In the genomic region with DNA sequence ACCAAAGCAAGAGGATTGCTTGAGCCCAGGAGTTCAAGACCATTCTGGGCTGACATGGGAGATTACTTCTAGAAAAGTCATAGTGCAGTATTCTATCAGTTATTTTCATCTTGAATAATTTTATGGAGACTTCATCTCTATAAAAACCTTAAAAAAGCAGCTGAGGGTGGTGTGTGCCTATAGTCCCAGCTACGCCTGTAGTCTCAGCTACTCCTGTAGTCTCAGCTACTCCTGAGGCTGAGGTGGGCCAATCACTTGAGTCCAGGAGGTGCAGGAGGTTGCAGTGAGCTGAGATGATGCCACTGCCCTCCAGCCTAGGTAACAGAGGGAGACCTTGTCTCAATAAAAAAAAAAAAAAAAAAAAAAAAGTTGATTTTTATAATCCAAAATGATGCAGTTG, we compare ENCODE assay signal across 25 cellular contexts. TPM values are rescaled to one million over a fixed set of nuclear protein-coding genes. Genes with fewer than 3 reads are reported as not detected.
DNase-seq lines count a peak whose midpoint lies in the region; FAIRE-seq and TF ChIP-seq lines count a peak whose summit lies in the region.
"Had no signal": no experiment of that assay in that cellular context is flagged by ENCODE, and none has a peak within 500 bp of the region (broad histone marks: within the 10 kb centered on the region; RNA-seq: fewer than 3 reads in every experiment).

No MANE protein-coding gene starts in this region.

- no peaks in the 10 kb centered on the region for H3K9me3 Mint-ChIP-seq in HFFc6
- no peaks in the 10 kb centered on the region for H3K9me3 Mint-ChIP-seq in activated naive CD4-positive, alpha-beta T cell treated with anti-CD3 and anti-CD28 coated beads, Interleukin-2, amount 10 ng/mL, durations not matched to agents 7 days and 5 days
- H3K9me3 Mint-ChIP-seq: CD14-positive monocyte; CD4-positive, alpha-beta T cell; CD8-positive, alpha-beta memory T cell had no signal

- 94 to 100% (median 99%) methylated on average over 1 of the region's 1 CpG for WGBS in adrenal gland, 4 donors

- no peak overlapping the region for H3K4me3 Mint-ChIP-seq in HFFc6
- H3K4me3 Mint-ChIP-seq in activated naive CD4-positive, alpha-beta T cell treated with anti-CD3 and anti-CD28 coated beads, Interleukin-2, amount 10 ng/mL, durations not matched to agents 7 days and 5 days, result no peak overlapping the region
- H3K4me3 Mint-ChIP-seq: CD14-positive monocyte; CD4-positive, alpha-beta T cell; CD8-positive, alpha-beta memory T cell had no signal

- intact Hi-C loops in adrenal gland (cut with DNase I), result no loop called here

- H3K4me1 ChIP-seq in adrenal gland (replicated peaks in 1 of 2), result peaks cover 15 to 48% of the 10 kb centered on the region in 2 donors
- H3K4me1 ChIP-seq: BE2C had no signal

- H3K27me3 ChIP-seq in adrenal gland, result no peaks in the 10 kb centered on the region
- H3K27me3 ChIP-seq: BE2C; BLaER1 treated with 17β-estradiol and CSF1 and Interleukin-3, amounts not matched to agents 10 nM and 100 nM had no signal

- H3K36me3 Mint-ChIP-seq in HFFc6 (ENCODE audit: low read depth), result peaks cover 19% of the 10 kb centered on the region
- H3K36me3 Mint-ChIP-seq in activated naive CD4-positive, alpha-beta T cell treated with anti-CD3 and anti-CD28 coated beads, Interleukin-2, amount 10 ng/mL, durations not matched to agents 7 days and 5 days, result no peaks in the 10 kb centered on the region

- no peak for TF ChIP-seq CTCF in HFFc6 (IDR thresholded peaks at IDR 0.05)
- TF ChIP-seq CTCF in adrenal gland (IDR thresholded peaks at IDR 0.05), result no peak

- H3K27me3 Mint-ChIP-seq in HFFc6 (ENCODE audit: insufficient read depth), result no peaks in the 10 kb centered on the region; the same call in 1 of the 2 replicates
- H3K27me3 Mint-ChIP-seq in activated naive CD4-positive, alpha-beta T cell treated with anti-CD3 and anti-CD28 coated beads, Interleukin-2, amount 10 ng/mL, durations not matched to agents 7 days and 5 days, result no peaks in the 10 kb centered on the region
- H3K27me3 Mint-ChIP-seq: CD4-positive, alpha-beta T cell; CD8-positive, alpha-beta memory T cell had no signal

- no peaks in the 10 kb centered on the region for H3K36me3 ChIP-seq in adrenal gland (replicated peaks in 1 of 2)
- H3K36me3 ChIP-seq: BE2C had no signal

- peaks cover 67% of the 10 kb centered on the region for H3K4me1 Mint-ChIP-seq in HFFc6 (ENCODE audit: low read depth)
- no peaks in the 10 kb centered on the region for H3K4me1 Mint-ChIP-seq in activated naive CD4-positive, alpha-beta T cell treated with anti-CD3 and anti-CD28 coated beads, Interleukin-2, amount 10 ng/mL, durations not matched to agents 7 days and 5 days

- DNase-seq in HFFc6 (no peak), adrenal gland (no peak), epithelial cell of prostate (ENCODE audit: low read depth, low spot score) (no peak), occipital lobe (lab: John Stamatoyannopoulos, UW) (no peak), RCC 7860 (ENCODE audit: low spot score) (no peak)
- DNase-seq in activated naive CD4-positive, alpha-beta T cell treated with anti-CD3 and anti-CD28 coated beads, Interleukin-2, amount 10 ng/mL, durations not matched to agents 7 days and 5 days, result no peak
- DNase-seq: 8988T; ACHN; AML-193; BE2C; CD4-positive, alpha-beta T cell; CD8-positive, alpha-beta memory T cell; DMS 273 treated with DMSO at 0.1 percent for 48 hours; DMS79; EL; GDM1; H7; HCEC 1CT had no signal

- H3K27ac ChIP-seq in adrenal gland (peak overlapping the region in 3 of 5 donors; percentile 9 to 62 (median 62)), epithelial cell of prostate (peak overlapping the region; percentile 6)
- H3K27ac ChIP-seq: A549; BLaER1 treated with 17β-estradiol and CSF1 and Interleukin-3, amounts not matched to agents 10 nM and 100 nM had no signal

- TF ChIP-seq POLR2A in adrenal gland (IDR thresholded peaks at IDR 0.05), result no peak

- H3K9me3 ChIP-seq in adrenal gland (replicated peaks in 1 of 3), result no peaks in the 10 kb centered on the region
- H3K9me3 ChIP-seq: A549; BE2C; BLaER1 treated with 17β-estradiol and CSF1 and Interleukin-3, amounts not matched to agents 10 nM and 100 nM had no signal

- no peak overlapping the region for H3K4me3 ChIP-seq in adrenal gland
- H3K4me3 ChIP-seq: A549; BLaER1 treated with 17β-estradiol and CSF1 and Interleukin-3, amounts not matched to agents 10 nM and 100 nM; GM12878 had no signal

- CTCF ChIA-PET in activated naive CD4-positive, alpha-beta T cell treated with anti-CD3 and anti-CD28 coated beads, Interleukin-2, amount 10 ng/mL, durations not matched to agents 7 days and 5 days (lab: Charles Lee), result no interaction called here

- peak overlapping the region; percentile 49; the same call in 1 of the 2 replicates for H3K27ac Mint-ChIP-seq in HFFc6
- H3K27ac Mint-ChIP-seq in activated naive CD4-positive, alpha-beta T cell treated with anti-CD3 and anti-CD28 coated beads, Interleukin-2, amount 10 ng/mL, durations not matched to agents 7 days and 5 days, result no peak overlapping the region
- H3K27ac Mint-ChIP-seq: CD14-positive monocyte; CD4-positive, alpha-beta T cell had no signal

- FAIRE-seq in RCC 7860 (lab: Jason Lieb, UNC), result no peak
- FAIRE-seq: A549, D721Med, GM12878, GM18507, H1 had no signal

RNA-seq across cellular contexts. Expression of a gene that starts 22.1 kb away (rescaled TPM):
- total RNA-seq in HFFc6 (2021; fragmentation: NEBNext Ultra II Directional; extraction: Animal tissue kit (Norgen Biotek cat#: 25700)), result 1 to 10 TPM in 4 of 6 experiments, under 1 TPM in 2; 0.73 to 4.5 (median 1.1) TPM
- total RNA-seq in adrenal gland (not detected), occipital lobe (0.94 TPM)
- polyA plus RNA-seq in adrenal gland, result under 1 TPM in 1 of 3 donors, not detected in 2; 0.10 TPM
- total RNA-seq: CD4-positive, alpha-beta T cell; CD8-positive, alpha-beta memory T cell; GM12878; H1; H7 had no signal
- polyA plus RNA-seq: A549; CD8-positive, alpha-beta memory T cell; H1 had no signal
